5 cellular contexts compared by ENCODE assay signal in genomic region chr11:47233989-47234668, GRCh38. TPM values are rescaled to one million over a fixed set of nuclear protein-coding genes. Genes with fewer than 3 reads are reported as not detected.
A peak's percentile ranks its signal among the peaks of the same experiment; 100 is the strongest.
DNase-seq lines count a peak whose midpoint lies in the region; ATAC-seq and TF ChIP-seq lines count a peak whose summit lies in the region.

No MANE protein-coding gene starts in this region.

- H3K4me1 Mint-ChIP-seq in activated CD8-positive, alpha-beta T cell treated with anti-CD3 and anti-CD28 coated beads for 36 hours (ENCODE audit: low read depth): peaks cover 22% of the 10 kb centered on the region

- H3K23ac ChIP-seq in IMR-90 (ENCODE audit: low read depth, low read length): peak overlapping the region; percentile 37; the same call in 1 of the 2 replicates

- WGBS in IMR-90 (ENCODE audit: extremely low coverage in 2 of 2, insufficient read length in 1 of 2), 2 experiments: 0% methylated on average over 2 of the region's 11 CpGs; no CpG with 5 or more reads in 1 of the 2 experiments

- peak overlapping the region; percentile 51 for H3K27ac ChIP-seq in IMR-90 (ENCODE audit: insufficient read depth, low read length)
- H3K27ac ChIP-seq in lower lobe of right lung: peak overlapping the region; percentile 13

- H2AK9ac ChIP-seq in IMR-90 (replicated peaks; ENCODE audit: low read depth, low read length, poor library complexity): peak overlapping the region; percentile 91

- H3K4ac ChIP-seq in IMR-90 (ENCODE audit: low read depth, low read length): peak overlapping the region; percentile 61

- H2BK5ac ChIP-seq in IMR-90 (ENCODE audit: low read depth, low read length, poor library complexity, severe bottlenecking): peak overlapping the region; percentile 80

- H3K27me3 ChIP-seq in IMR-90 (ENCODE audit: control insufficient read depth, insufficient read depth, low read length): no peaks in the 10 kb centered on the region
- H3K27me3 ChIP-seq in lower lobe of right lung (ENCODE audit: low read depth): no peaks in the 10 kb centered on the region

- H2BK20ac ChIP-seq in IMR-90 (ENCODE audit: low read depth, low read length): peak overlapping the region; percentile 80

- peaks cover 32% of the 10 kb centered on the region for H3K36me3 ChIP-seq in IMR-90 (ENCODE audit: control insufficient read depth, insufficient read depth, low read length)
- H3K36me3 ChIP-seq in lower lobe of right lung: peaks cover 53% of the 10 kb centered on the region

- dilution Hi-C loops in IMR-90 (cut with HindIII; ENCODE audit: low sequenced_read_pairs, unreplicated experiment): no loop called here

- H3K27ac Mint-ChIP-seq in activated CD8-positive, alpha-beta T cell treated with anti-CD3 and anti-CD28 coated beads for 36 hours: peak overlapping the region; percentile 56

- peak; percentile 43 for TF ChIP-seq RAD21 in IMR-90 (IDR thresholded peaks at IDR 0.05; ENCODE audit: low read length)

- peak overlapping the region; percentile 57; the same call in 1 of the 2 replicates for H3K56ac ChIP-seq in IMR-90 (ENCODE audit: extremely low read depth, insufficient read depth, low read length)

- DNase-seq in IMR-90 (peak; percentile 67), lower lobe of right lung (no peak), putamen (ENCODE audit: low spot score) (no peak), NCI-H1048 (lab: John Stamatoyannopoulos, UW) (no peak)
- DNase-seq in activated CD8-positive, alpha-beta T cell treated with anti-CD3 and anti-CD28 coated beads for 36 hours: peak; percentile 19

- H2AFZ ChIP-seq in IMR-90 (replicated peaks; ENCODE audit: low read length, poor library complexity): peak overlapping the region; percentile 83

- H3K4me2 ChIP-seq in IMR-90 (ENCODE audit: low read depth, low read length): peak overlapping the region; percentile 77; the same call in 1 of the 2 replicates

- peak overlapping the region; percentile 50 for H3K14ac ChIP-seq in IMR-90 (replicated peaks; ENCODE audit: low read depth, low read length)

- CTCF ChIA-PET in IMR-90 (lab: Yijun Ruan, JAX): interaction anchor here (0.6 to 2.8 kb wide), 9 partner anchors 14 to 121 kb away, joined by 3 to 12 read pairs (median 3); no protein-coding TSS in a partner anchor
- CTCF ChIA-PET in activated CD8-positive, alpha-beta T cell treated with anti-CD3 and anti-CD28 coated beads for 36 hours (lab: Charles Lee): interaction anchor here (0.7 to 6.0 kb wide), 8 partner anchors 8 to 414 kb away, joined by 3 to 30 read pairs (median 6); partner anchors contain the start of gene ACP2

- H3K18ac ChIP-seq in IMR-90 (ENCODE audit: low read depth, low read length): peak overlapping the region; percentile 21; the same call in 1 of the 2 replicates

- no peaks in the 10 kb centered on the region for H3K9me3 Mint-ChIP-seq in activated CD8-positive, alpha-beta T cell treated with anti-CD3 and anti-CD28 coated beads for 36 hours

- H4K5ac ChIP-seq in IMR-90 (ENCODE audit: low read depth, low read length): peak overlapping the region; percentile 33; the same call in 1 of the 2 replicates

- peaks cover 9 to 37% of the 10 kb centered on the region in 2 experiments; a peak in 3 of 4 replicates for H3K79me1 ChIP-seq in IMR-90 (ENCODE audit: low read depth in 1 of 2, low read length in 2 of 2)

- no peak for TF ChIP-seq POLR2A in IMR-90 (IDR thresholded peaks at IDR 0.05; ENCODE audit: low read depth, low read length)

- no peak overlapping the region for H3K4me3 Mint-ChIP-seq in activated CD8-positive, alpha-beta T cell treated with anti-CD3 and anti-CD28 coated beads for 36 hours

- peaks cover 61% of the 10 kb centered on the region for H3K36me3 Mint-ChIP-seq in activated CD8-positive, alpha-beta T cell treated with anti-CD3 and anti-CD28 coated beads for 36 hours (ENCODE audit: low read depth)

- no TSS peak for BruUV-seq in IMR-90 (replicated peaks; lab: Mats Ljungman, UMichigan)

- H3K9me1 ChIP-seq in IMR-90 (ENCODE audit: insufficient read depth, low read length): peaks cover 4% of the 10 kb centered on the region; the same call in 1 of the 2 replicates

- H2BK15ac ChIP-seq in IMR-90 (ENCODE audit: low read depth, low read length): peak overlapping the region; percentile 29; the same call in 1 of the 3 replicates

- H3K4me3 ChIP-seq in IMR-90 (ENCODE audit: insufficient read depth, low read depth, low read length): no peak overlapping the region
- H3K4me3 ChIP-seq in lower lobe of right lung: no peak overlapping the region

- intact Hi-C loops in IMR-90 (cut with micrococcal nuclease): loop anchor here (1.0 to 2.0 kb wide), 2 partner anchors 57 to 121 kb away; partner anchors contain the start of gene ARFGAP2
- intact Hi-C loops in activated CD8-positive, alpha-beta T cell treated with anti-CD3 and anti-CD28 coated beads for 36 hours (cut with micrococcal nuclease): no loop called here
- intact Hi-C loops in lower lobe of right lung (cut with DNase I): no loop called here

- in situ Hi-C loops in IMR-90 (cut with MboI; ENCODE audit: low sequenced_read_pairs): no loop called here

- peak overlapping the region; percentile 42 to 74; a peak in 3 of 4 replicates for H4K8ac ChIP-seq in IMR-90 (ENCODE audit: low read depth in 2 of 2, low read length in 2 of 2)

- H3K4me1 ChIP-seq in IMR-90 (ENCODE audit: control insufficient read depth, insufficient read depth, low read length) (peaks cover 14% of the 10 kb centered on the region), lower lobe of right lung (peaks cover 14% of the 10 kb centered on the region)

- H3K9ac ChIP-seq in IMR-90 (ENCODE audit: low read depth, low read length): peak overlapping the region; percentile 48; the same call in 1 of the 2 replicates

- peak overlapping the region; percentile 85 for H2AK5ac ChIP-seq in IMR-90 (ENCODE audit: low read depth, low read length)

- peak; percentile 50 for TF ChIP-seq CTCF in IMR-90 (conservative IDR thresholded peaks at IDR 0.05; ENCODE audit: low read depth, low read length)
- TF ChIP-seq CTCF in activated CD8-positive, alpha-beta T cell treated with anti-CD3 and anti-CD28 coated beads for 36 hours (IDR thresholded peaks at IDR 0.05): no peak
- peak; percentile 24 for TF ChIP-seq CTCF in lower lobe of right lung (IDR thresholded peaks at IDR 0.05)

- H3K9me3 ChIP-seq in IMR-90 (ENCODE audit: control insufficient read depth, insufficient read depth, low read length): no peaks in the 10 kb centered on the region
- H3K9me3 ChIP-seq in lower lobe of right lung: no peaks in the 10 kb centered on the region

- POLR2A ChIA-PET in IMR-90 (lab: Charles Lee; ENCODE audit: unreplicated experiment): interaction anchor here (0.5 kb wide), 1 partner anchor 227 kb away, joined by 5 read pairs; no protein-coding TSS in a partner anchor
- POLR2A ChIA-PET in activated CD8-positive, alpha-beta T cell treated with anti-CD3 and anti-CD28 coated beads for 36 hours (lab: Charles Lee): interaction anchor here (0.9 to 9.9 kb wide), 7 partner anchors 7 to 135 kb away, joined by 3 to 118 read pairs (median 9); partner anchors contain the start of genes ACP2 and DDB2

- H4K20me1 ChIP-seq in IMR-90 (ENCODE audit: insufficient read depth, low read length): no peaks in the 10 kb centered on the region; the same call in 1 of the 2 replicates

- H3K27me3 Mint-ChIP-seq in activated CD8-positive, alpha-beta T cell treated with anti-CD3 and anti-CD28 coated beads for 36 hours: no peaks in the 10 kb centered on the region

- peak overlapping the region; percentile 59 for H4K91ac ChIP-seq in IMR-90 (ENCODE audit: insufficient read depth, low read depth, low read length)

- ATAC-seq in IMR-90 (ENCODE audit: low read depth) (peak; percentile 83), lower lobe of right lung (peak; percentile 44 to 76)
- ATAC-seq in activated CD8-positive, alpha-beta T cell treated with anti-CD3 and anti-CD28 coated beads for 36 hours: peak; percentile 42

- H2BK120ac ChIP-seq in IMR-90 (ENCODE audit: low read depth, low read length): peak overlapping the region; percentile 66

RNA-seq across cellular contexts. Expression of gene ACP2, which starts 14.5 kb away (rescaled TPM):
- total RNA-seq in IMR-90 (2012; rRNA removed) (10.3 and 17.7 TPM in 2 replicates), lower lobe of right lung (33.0 TPM)
- 23.6 and 24.8 TPM in 2 replicates for polyA plus RNA-seq in IMR-90 (2012; rRNA removed)
- polyA plus RNA-seq in IMR-90 (2012; cell fraction: cytosol; rRNA removed): 17.6 and 27.9 TPM in 2 replicates
- 44.8 and 66.4 TPM in 2 replicates for polyA plus RNA-seq in IMR-90 (2012; cell fraction: nucleus; rRNA removed; ENCODE audit: low replicate concordance)
- total RNA-seq in activated CD8-positive, alpha-beta T cell treated with anti-CD3 and anti-CD28 coated beads for 36 hours: 10 to 100 TPM in 1 of 2 experiments, 1 to 10 TPM in 1; 9.4 to 13.4 TPM

RNA-seq across cellular contexts. Expression of gene DDB2, which starts 19.4 kb away (rescaled TPM):
- total RNA-seq in IMR-90 (2012; rRNA removed) (25.6 and 27.8 TPM in 2 replicates), lower lobe of right lung (37.5 TPM)
- 33.5 and 33.6 TPM in 2 replicates for polyA plus RNA-seq in IMR-90 (2012; rRNA removed)
- 24.1 and 24.5 TPM in 2 replicates for polyA plus RNA-seq in IMR-90 (2012; cell fraction: cytosol; rRNA removed)
- 77.2 and 160 TPM in 2 replicates for polyA plus RNA-seq in IMR-90 (2012; cell fraction: nucleus; rRNA removed; ENCODE audit: low replicate concordance)
- 100 to 1,000 TPM; 189 to 200 TPM for total RNA-seq in activated CD8-positive, alpha-beta T cell treated with anti-CD3 and anti-CD28 coated beads for 36 hours

RNA-seq across cellular contexts. Expression of gene NR1H3, which starts 23.7 kb away (rescaled TPM):
- total RNA-seq in IMR-90 (2012; rRNA removed) (9.1 and 9.7 TPM in 2 replicates), lower lobe of right lung (49.2 TPM)
- polyA plus RNA-seq in IMR-90 (2012; rRNA removed): 13.6 and 19.0 TPM in 2 replicates
- 9.7 and 15.4 TPM in 2 replicates for polyA plus RNA-seq in IMR-90 (2012; cell fraction: cytosol; rRNA removed)
- 48.0 and 62.0 TPM in 2 replicates for polyA plus RNA-seq in IMR-90 (2012; cell fraction: nucleus; rRNA removed; ENCODE audit: low replicate concordance)
- 10 to 100 TPM; 12.7 to 15.3 TPM for total RNA-seq in activated CD8-positive, alpha-beta T cell treated with anti-CD3 and anti-CD28 coated beads for 36 hours

RNA-seq across cellular contexts. Expression of gene MADD, which starts 35.8 kb away (rescaled TPM):
- 11.1 and 13.3 TPM in 2 replicates for total RNA-seq in IMR-90 (2012; rRNA removed)
- polyA plus RNA-seq in IMR-90 (2012; rRNA removed): 16.4 and 17.3 TPM in 2 replicates
- 11.8 and 13.6 TPM in 2 replicates for polyA plus RNA-seq in IMR-90 (2012; cell fraction: cytosol; rRNA removed)
- polyA plus RNA-seq in IMR-90 (2012; cell fraction: nucleus; rRNA removed; ENCODE audit: low replicate concordance): 45.5 and 53.1 TPM in 2 replicates
- 10 to 100 TPM; 55.7 to 61.2 TPM for total RNA-seq in activated CD8-positive, alpha-beta T cell treated with anti-CD3 and anti-CD28 coated beads for 36 hours
- 53.7 TPM for total RNA-seq in lower lobe of right lung

RNA-seq across cellular contexts. Expression of gene PACSIN3, which starts 47.9 kb away (rescaled TPM):
- total RNA-seq in IMR-90 (2012; rRNA removed) (18.9 and 19.2 TPM in 2 replicates), lower lobe of right lung (28.6 TPM)
- 21.1 and 24.5 TPM in 2 replicates for polyA plus RNA-seq in IMR-90 (2012; rRNA removed)
- 30.8 and 31.9 TPM in 2 replicates for polyA plus RNA-seq in IMR-90 (2012; cell fraction: cytosol; rRNA removed)
- polyA plus RNA-seq in IMR-90 (2012; cell fraction: nucleus; rRNA removed; ENCODE audit: low replicate concordance): 22.7 and 43.7 TPM in 2 replicates
- 1 to 10 TPM; 4.7 to 8.0 TPM for total RNA-seq in activated CD8-positive, alpha-beta T cell treated with anti-CD3 and anti-CD28 coated beads for 36 hours

Comparison
In these comparisons a context has a peak if more than half of its experiments do, and no peak if none do; other contexts are left out.
1. DNase-seq: peak in IMR-90 (single experiment) and activated CD8-positive, alpha-beta T cell treated with anti-CD3 and anti-CD28 coated beads for 36 hours (single experiment); none in lower lobe of right lung (single experiment), putamen (single experiment) and NCI-H1048 (single experiment).
2. Peak in every context shown above with its lines, with median percentiles within 50 percentile points of each other: ATAC-seq.